1 cellular context compared by ENCODE assay signal in the genomic region with DNA sequence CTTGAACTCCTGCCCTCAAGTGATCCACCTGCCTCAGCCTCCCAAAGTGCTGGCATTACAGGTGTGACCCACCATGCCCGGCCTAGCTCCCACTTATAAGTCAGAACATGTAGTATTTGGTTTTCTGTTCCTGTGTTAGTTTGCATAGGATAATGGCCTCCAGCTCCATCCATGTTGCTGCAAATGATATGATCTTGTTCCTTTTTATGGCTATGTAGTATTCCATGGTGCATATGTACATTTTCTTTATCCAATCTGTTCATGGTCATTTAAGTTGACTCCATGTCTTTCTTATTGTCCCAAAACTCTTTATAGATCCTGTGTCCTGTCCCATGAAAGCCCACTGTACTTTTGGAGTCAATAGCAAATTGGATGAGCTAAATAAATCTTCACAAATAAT. TPM values are rescaled to one million over a fixed set of nuclear protein-coding genes. Genes with fewer than 3 reads are reported as not detected.
"Had no signal": no experiment of that assay in that cellular context is flagged by ENCODE, and none has a peak within 500 bp of the region (broad histone marks: within the 10 kb centered on the region; RNA-seq: fewer than 3 reads in every experiment).

No MANE protein-coding gene starts in this region.

RNA-seq across cellular contexts. Expression of a gene that starts 7.0 kb away (rescaled TPM):
- total RNA-seq: glomerular endothelial cell had no signal
